Comparison of ENCODE assay signal across 35 cellular contexts in the genomic region with DNA sequence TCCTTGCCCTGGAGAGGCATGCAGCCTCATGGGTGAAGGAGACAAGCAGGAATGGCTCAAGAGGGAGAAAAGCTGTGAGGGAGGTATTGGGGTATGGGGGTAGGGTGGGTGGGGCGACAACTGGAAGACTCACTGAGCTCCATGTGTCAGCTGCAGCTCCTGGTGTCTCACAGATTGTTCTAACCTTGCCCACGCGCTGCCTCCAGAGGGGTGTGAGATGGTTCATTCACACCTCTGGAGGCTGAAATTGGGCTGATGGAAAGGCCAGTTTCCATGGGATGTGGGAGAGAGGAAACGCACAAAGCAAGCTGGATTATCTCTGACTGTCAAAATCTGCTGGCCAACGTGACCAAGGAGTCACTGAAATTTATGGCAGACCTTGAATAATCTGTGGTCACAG.
"Had no signal": no experiment of that assay in that cellular context is flagged by ENCODE, and none has a peak within 500 bp of the region (broad histone marks: within the 10 kb centered on the region; RNA-seq: fewer than 3 reads in every experiment).

No MANE protein-coding gene starts in this region.

- H3K4me1 Mint-ChIP-seq: activated B cell treated with CpG ODN at 0.5 μM for 24 hours; activated CD4-positive, alpha-beta T cell treated with anti-CD3 and anti-CD28 coated beads, Interleukin-2, amount 10 ng/mL, durations not matched to agents 24 days and 14 days; activated naive CD8-positive, alpha-beta T cell treated with anti-CD3 and anti-CD28 coated beads for 36 hours; activated T-helper 17 cell treated with anti-CD3 and anti-CD28 coated beads, Interleukin-2, amount 50 U/mL, for 72 hours had no signal

- H3K4me3 Mint-ChIP-seq: activated B cell treated with CpG ODN at 0.5 μM for 24 hours; activated CD4-positive, alpha-beta memory T cell treated with anti-CD3 and anti-CD28 coated beads for 36 hours; activated CD4-positive, alpha-beta T cell treated with anti-CD3 and anti-CD28 coated beads, Interleukin-2, amount 10 ng/mL, durations not matched to agents 24 days and 14 days; activated CD8-positive, alpha-beta T cell treated with anti-CD3 and anti-CD28 coated beads for 36 hours; activated naive CD4-positive, alpha-beta T cell treated with anti-CD3 and anti-CD28 coated beads for 36 hours; activated naive CD8-positive, alpha-beta T cell treated with anti-CD3 and anti-CD28 coated beads for 36 hours; activated T-cell treated with anti-CD3 and anti-CD28 coated beads, Interleukin-2, amount 50 U/mL, for 4 hours; activated T-cell treated with anti-CD3 and anti-CD28 coated beads, Interleukin-2, amount 50 U/mL, for 72 hours; activated T-helper 1 cell treated with anti-CD3 and anti-CD28 coated beads, Interleukin-12 subunit alpha, Interleukin-12 subunit beta, Interleukin-2, Interleukin-4 antibody, amounts not matched to agents 30 ng/mL and 10 ng/mL and 1 ng/mL, durations not matched to agents 14 hours and 24 hours and 36 hours; activated T-helper 17 cell treated with anti-CD3 and anti-CD28 coated beads, Interleukin-2, amount 50 U/mL, for 72 hours; T-helper 1 cell treated with Interleukin-12 subunit alpha and Interleukin-12 subunit beta and Interleukin-4 antibody, amounts not matched to agents 30 μg/mL and 1 μg/mL, for 36 hours; T-helper 2 cell treated with Interferon-gamma antibody and Interleukin-4, amounts not matched to agents 5 μg/mL and 100 μg/mL, for 36 hours had no signal

- H3K9me3 ChIP-seq: adrenal gland, body of pancreas, breast epithelium had no signal

- H3K27ac Mint-ChIP-seq: activated B cell treated with CpG ODN at 0.5 μM for 24 hours; activated CD4-positive, alpha-beta memory T cell treated with anti-CD3 and anti-CD28 coated beads for 36 hours; activated CD4-positive, alpha-beta T cell treated with anti-CD3 and anti-CD28 coated beads, Interleukin-2, amount 10 ng/mL, durations not matched to agents 24 days and 14 days; activated CD8-positive, alpha-beta T cell treated with anti-CD3 and anti-CD28 coated beads for 36 hours; activated naive CD4-positive, alpha-beta T cell treated with anti-CD3 and anti-CD28 coated beads for 36 hours; activated naive CD4-positive, alpha-beta T cell treated with anti-CD3 and anti-CD28 coated beads, Interleukin-2, amount 50 U/mL, for 72 hours; activated naive CD8-positive, alpha-beta T cell treated with anti-CD3 and anti-CD28 coated beads for 36 hours; activated T-cell treated with anti-CD3 and anti-CD28 coated beads, Interleukin-2, amount 50 U/mL, for 72 hours; activated T-helper 1 cell treated with anti-CD3 and anti-CD28 coated beads, Interleukin-12 subunit alpha, Interleukin-12 subunit beta, Interleukin-2, Interleukin-4 antibody, amounts not matched to agents 30 ng/mL and 10 ng/mL and 1 ng/mL, durations not matched to agents 14 hours and 24 hours and 36 hours; activated T-helper 17 cell treated with anti-CD3 and anti-CD28 coated beads, Interleukin-2, amount 50 U/mL, for 72 hours; T-helper 1 cell treated with Interleukin-12 subunit alpha and Interleukin-12 subunit beta and Interleukin-4 antibody, amounts not matched to agents 30 μg/mL and 1 μg/mL, for 36 hours; T-helper 2 cell treated with Interferon-gamma antibody and Interleukin-4, amounts not matched to agents 5 μg/mL and 100 μg/mL, for 36 hours had no signal

- H3K36me3 Mint-ChIP-seq: activated CD4-positive, alpha-beta memory T cell treated with anti-CD3 and anti-CD28 coated beads for 36 hours; activated naive CD8-positive, alpha-beta T cell treated with anti-CD3 and anti-CD28 coated beads for 36 hours had no signal

- H3K4me1 ChIP-seq: adrenal gland, body of pancreas, breast epithelium had no signal

- DNase-seq: activated B cell treated with CpG ODN at 0.5 μM for 24 hours; activated CD4-positive, alpha-beta memory T cell treated with anti-CD3 and anti-CD28 coated beads for 36 hours; activated CD4-positive, alpha-beta T cell treated with anti-CD3 and anti-CD28 coated beads for 4 hours; activated CD4-positive, alpha-beta T cell treated with anti-CD3 and anti-CD28 coated beads, Interleukin-2, amount 10 ng/mL, durations not matched to agents 24 days and 14 days; activated CD4-positive, alpha-beta T cell treated with anti-CD3 and anti-CD28 coated beads, Interleukin-2, amount 50 U/mL, for 1 hour; activated CD4-positive, alpha-beta T cell treated with anti-CD3 and anti-CD28 coated beads, Interleukin-2, amount 50 U/mL, for 4 hours; activated CD4-positive, CD25-positive, alpha-beta regulatory T cell treated with anti-CD3 and anti-CD28 coated beads, Interleukin-2, amount 50 U/mL, for 72 hours; activated CD8-positive, alpha-beta memory T cell treated with anti-CD3 and anti-CD28 coated beads, Interleukin-2, amount 50 U/mL, for 4 hours; activated CD8-positive, alpha-beta T cell treated with anti-CD3 and anti-CD28 coated beads for 36 hours; activated effector memory CD4-positive, alpha-beta T cell treated with anti-CD3 and anti-CD28 coated beads, Interleukin-2, amount 50 U/mL, for 16 hours; activated gamma-delta T cell treated with Interleukin-2 at 50 U/mL for 16 hours; activated naive CD4-positive, alpha-beta T cell; activated naive CD4-positive, alpha-beta T cell treated with anti-CD3 and anti-CD28 coated beads for 36 hours; activated naive CD4-positive, alpha-beta T cell treated with anti-CD3 and anti-CD28 coated beads, Interleukin-2, amount 50 U/mL, for 16 hours; activated naive CD8-positive, alpha-beta T cell treated with anti-CD3 and anti-CD28 coated beads for 36 hours; activated T-cell treated with anti-CD3 and anti-CD28 coated beads for 4 hours; activated T-cell treated with anti-CD3 and anti-CD28 coated beads, Interleukin-2, amount 50 U/mL, for 1 hour; activated T-cell treated with anti-CD3 and anti-CD28 coated beads, Interleukin-2, amount 50 U/mL, for 4 hours; activated T-cell treated with anti-CD3 and anti-CD28 coated beads, Interleukin-2, amount 50 U/mL, for 72 hours; adrenal gland; amniotic stem cell; aorta; body of pancreas; brain microvascular endothelial cell; central memory CD4-positive, alpha-beta T cell; T-helper 1 cell; T-helper 2 cell; T-helper 9 cell had no signal

- H3K27me3 Mint-ChIP-seq: activated CD4-positive, alpha-beta T cell treated with anti-CD3 and anti-CD28 coated beads, Interleukin-2, amount 10 ng/mL, durations not matched to agents 24 days and 14 days had no signal

- H3K36me3 ChIP-seq: adrenal gland, brain microvascular endothelial cell, breast epithelium had no signal

- H3K9me3 Mint-ChIP-seq: activated CD4-positive, alpha-beta memory T cell treated with anti-CD3 and anti-CD28 coated beads for 36 hours; activated naive CD8-positive, alpha-beta T cell treated with anti-CD3 and anti-CD28 coated beads for 36 hours; activated T-helper 1 cell treated with anti-CD3 and anti-CD28 coated beads, Interleukin-12 subunit alpha, Interleukin-12 subunit beta, Interleukin-2, Interleukin-4 antibody, amounts not matched to agents 30 ng/mL and 10 ng/mL and 1 ng/mL, durations not matched to agents 14 hours and 24 hours and 36 hours; T-helper 2 cell treated with Interferon-gamma antibody and Interleukin-4, amounts not matched to agents 5 μg/mL and 100 μg/mL, for 36 hours had no signal

- H3K27me3 ChIP-seq: adrenal gland, body of pancreas, brain microvascular endothelial cell, breast epithelium had no signal

- H3K4me3 ChIP-seq: adrenal gland, body of pancreas, breast epithelium had no signal

- H3K27ac ChIP-seq: adrenal gland, body of pancreas, brain microvascular endothelial cell, breast epithelium, VCaP had no signal
